ENCODE assay signal across 8 cellular contexts in genomic region chr18:22169011-22169888, GRCh38. TPM values are rescaled to one million over a fixed set of nuclear protein-coding genes. Genes with fewer than 3 reads are reported as not detected.
DNase-seq lines count a peak whose midpoint lies in the region; ATAC-seq, FAIRE-seq and TF ChIP-seq lines count a peak whose summit lies in the region.

Gene GATA6 (plus strand): TSS chr18:22169589. CDS start chr18:22171145, 1,556 bp downstream.

- CTCF ChIA-PET in WTC11 (lab: Charles Lee) = interaction anchor here (1.0 to 1.7 kb wide), 2 partner anchors 50 to 254 kb away, joined by 3 to 5 read pairs; no protein-coding TSS in a partner anchor
- CTCF ChIA-PET in endothelial cell of umbilical vein (lab: Charles Lee) = interaction anchor here (10.0 kb wide), 1 partner anchor 391 kb away, joined by 144 read pairs; no protein-coding TSS in a partner anchor

- peaks cover 32% of the 10 kb centered on the region for H3K9me3 ChIP-seq in BLaER1
- H3K9me3 ChIP-seq in endothelial cell of umbilical vein (replicated peaks; ENCODE audit: control insufficient read depth, insufficient read depth, low read length) = no peaks in the 10 kb centered on the region
- H3K9me3 ChIP-seq in upper lobe of right lung = no peaks in the 10 kb centered on the region

- no peaks in the 10 kb centered on the region for H3K9me1 ChIP-seq in endothelial cell of umbilical vein (replicated peaks; ENCODE audit: control insufficient read depth, extremely low read depth, insufficient read depth, low read length)

- H3K27me3 ChIP-seq in BLaER1 (peaks cover 45% of the 10 kb centered on the region), endothelial cell of umbilical vein (ENCODE audit: control insufficient read depth in 2 of 2, insufficient read depth in 2 of 2, low read length in 2 of 2) (peaks cover 28 to 42% of the 10 kb centered on the region in 2 experiments), upper lobe of right lung (peaks cover 40% of the 10 kb centered on the region)

- H3K27me3 Mint-ChIP-seq in WTC11 (ENCODE audit: low read depth) (peaks cover 93% of the 10 kb centered on the region), mesothelial cell of epicardium (ENCODE audit: low read depth) (peaks cover 58% of the 10 kb centered on the region)

- H3K4me1 ChIP-seq in BLaER1 = peaks cover 17% of the 10 kb centered on the region
- peaks cover 33% of the 10 kb centered on the region for H3K4me1 ChIP-seq in endothelial cell of umbilical vein (ENCODE audit: control insufficient read depth, extremely low read depth, insufficient read depth, low read length)
- H3K4me1 ChIP-seq in upper lobe of right lung = no peaks in the 10 kb centered on the region

- no peaks in the 10 kb centered on the region for H3K36me3 Mint-ChIP-seq in WTC11
- peaks cover 23% of the 10 kb centered on the region for H3K36me3 Mint-ChIP-seq in mesothelial cell of epicardium

- peak; percentile 91 for TF ChIP-seq POLR2A in endothelial cell of umbilical vein (IDR thresholded peaks at IDR 0.05; ENCODE audit: low read depth, low read length)

- H3K4me1 Mint-ChIP-seq in WTC11 (peaks cover 43% of the 10 kb centered on the region), mesothelial cell of epicardium (peaks cover 38% of the 10 kb centered on the region)

- no TSS peak for BruUV-seq in endothelial cell of umbilical vein (replicated peaks; lab: Mats Ljungman, UMichigan)

- TF ChIP-seq CTCF in WTC11 (IDR thresholded peaks at IDR 0.05) (no peak), endothelial cell of umbilical vein (IDR thresholded peaks at IDR 0.05; ENCODE audit: extremely low read depth in 1 of 2, insufficient read depth in 1 of 2, low read depth in 1 of 2, low read length in 2 of 2) (peak; percentile 14 to 63), mesothelial cell of epicardium (IDR thresholded peaks at IDR 0.05; ENCODE audit: unreplicated experiment) (no peak), upper lobe of right lung (IDR thresholded peaks at IDR 0.05) (peak; percentile 49)

- H3K27ac ChIP-seq in BLaER1 (peak within 1 kb of the TSS; percentile 84), endothelial cell of umbilical vein (ENCODE audit: insufficient read depth, low read depth, low read length) (peak within 1 kb of the TSS; percentile 87), upper lobe of right lung (peak within 1 kb of the TSS; percentile 98)

- H3K36me3 ChIP-seq in BLaER1 = peaks cover 22% of the 10 kb centered on the region
- peaks cover 0 to 9% of the 10 kb centered on the region in 2 experiments for H3K36me3 ChIP-seq in endothelial cell of umbilical vein (ENCODE audit: control insufficient read depth in 2 of 2, extremely low read depth in 1 of 2, insufficient read depth in 2 of 2, low read length in 2 of 2)
- H3K36me3 ChIP-seq in upper lobe of right lung = no peaks in the 10 kb centered on the region

- ATAC-seq in GM21367 (IDR thresholded peaks at IDR 0.05; ENCODE audit: unreplicated experiment) (peak; percentile 48), WTC11 (peak; percentile 48), upper lobe of right lung (peak; percentile 86)

- dilution Hi-C loops in endothelial cell of umbilical vein (cut with MboI; ENCODE audit: extremely low pct_ligation_motif_present, low sequenced_read_pairs) = no loop called here

- H3K9ac ChIP-seq in BLaER1 (peak within 1 kb of the TSS; percentile 89), endothelial cell of umbilical vein (replicated peaks; ENCODE audit: extremely low read depth, insufficient read depth, low read length) (peak within 1 kb of the TSS; percentile 93)

- FAIRE-seq in endothelial cell of umbilical vein (lab: Jason Lieb, UNC) = peak; percentile 93

- H3K4me3 ChIP-seq in BLaER1 = peak within 1 kb of the TSS; percentile 89
- H3K4me3 ChIP-seq in endothelial cell of umbilical vein (replicated peaks in 1 of 3; ENCODE audit: insufficient read depth in 1 of 3, low read depth in 1 of 3, low read length in 3 of 3) = peak within 1 kb of the TSS; percentile 83 to 86 (median 83)
- H3K4me3 ChIP-seq in upper lobe of right lung = peak within 1 kb of the TSS; percentile 86

- H3K9me3 Mint-ChIP-seq in WTC11 = no peaks in the 10 kb centered on the region
- H3K9me3 Mint-ChIP-seq in mesothelial cell of epicardium = no peaks in the 10 kb centered on the region

- peaks cover 43% of the 10 kb centered on the region for H4K20me1 ChIP-seq in BLaER1
- no peaks in the 10 kb centered on the region for H4K20me1 ChIP-seq in endothelial cell of umbilical vein (replicated peaks; ENCODE audit: control insufficient read depth, extremely low read depth, insufficient read depth, low read length)

- POLR2A ChIA-PET in WTC11 (lab: Charles Lee) (no interaction called here), endothelial cell of umbilical vein (lab: Charles Lee) (interaction anchor here (0.6 to 1.0 kb wide), 3 partner anchors 41 to 630 kb away, joined by 4 to 6 read pairs (median 5); no protein-coding TSS in a partner anchor)

- intact Hi-C loops in endothelial cell of umbilical vein (cut with micrococcal nuclease) = loop anchor here (1.0 to 2.0 kb wide), 7 partner anchors 114 to 535 kb away; no protein-coding TSS in a partner anchor
- intact Hi-C loops in upper lobe of right lung (cut with DNase I) = no loop called here

- H2AFZ ChIP-seq in endothelial cell of umbilical vein (ENCODE audit: low read depth, low read length) = peak within 1 kb of the TSS; percentile 68

- DNase-seq in NCI-H1694 treated with DMSO at 0.1 percent for 48 hours (lab: John Stamatoyannopoulos, UW) (peak; percentile 64), WTC11 (ENCODE audit: low spot score) (peak; percentile 74), endothelial cell of umbilical vein (ENCODE audit: low read depth, low spot score) (peak; percentile 95), mesothelial cell of epicardium (ENCODE audit: low spot score in 2 of 2, unreplicated experiment in 2 of 2) (peak; percentile 70 to 84), upper lobe of right lung (peak; percentile 96), GOT3 (lab: John Stamatoyannopoulos, UW) (no peak)

- H3K4me2 ChIP-seq in BLaER1 (peak within 1 kb of the TSS; percentile 92), endothelial cell of umbilical vein (ENCODE audit: insufficient read depth, low read length) (peak within 1 kb of the TSS; percentile 99)

- H3K4me3 Mint-ChIP-seq in WTC11 (peak within 1 kb of the TSS; percentile 76), mesothelial cell of epicardium (peak within 1 kb of the TSS; percentile 98)

- H3K27ac Mint-ChIP-seq in WTC11 (no peak within 1 kb of the TSS), mesothelial cell of epicardium (peak within 1 kb of the TSS; percentile 99)

- peaks cover 48% of the 10 kb centered on the region for H3K79me2 ChIP-seq in endothelial cell of umbilical vein (ENCODE audit: control insufficient read depth, insufficient read depth, low read length)

TF ChIP-seq in WTC11, 78 proteins besides CTCF, POLR2A, EP300 and RAD21:
- TF ChIP-seq, protein P1, sequence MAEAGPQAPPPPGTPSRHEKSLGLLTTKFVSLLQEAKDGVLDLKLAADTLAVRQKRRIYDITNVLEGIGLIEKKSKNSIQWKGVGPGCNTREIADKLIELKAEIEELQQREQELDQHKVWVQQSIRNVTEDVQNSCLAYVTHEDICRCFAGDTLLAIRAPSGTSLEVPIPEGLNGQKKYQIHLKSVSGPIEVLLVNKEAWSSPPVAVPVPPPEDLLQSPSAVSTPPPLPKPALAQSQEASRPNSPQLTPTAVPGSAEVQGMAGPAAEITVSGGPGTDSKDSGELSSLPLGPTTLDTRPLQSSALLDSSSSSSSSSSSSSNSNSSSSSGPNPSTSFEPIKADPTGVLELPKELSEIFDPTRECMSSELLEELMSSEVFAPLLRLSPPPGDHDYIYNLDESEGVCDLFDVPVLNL (CRISPR knock-in tag; IDR thresholded peaks at IDR 0.05; ENCODE audit: borderline replicate concordance, low read depth) = no peak
- 0 out of 2 replicates have a peak, but pooled peaks have one; percentile 33 for TF ChIP-seq ZNF423 (CRISPR knock-in tag; IDR thresholded peaks at IDR 0.05)
- TF ChIP-seq NFE2L1 (CRISPR knock-in tag; IDR thresholded peaks at IDR 0.05) = no peak
- TF ChIP-seq SMAD3 (CRISPR knock-in tag; IDR thresholded peaks at IDR 0.05; ENCODE audit: borderline replicate concordance) = no peak

TF ChIP-seq in endothelial cell of umbilical vein, 7 proteins besides CTCF, POLR2A, EP300 and RAD21:
- TF ChIP-seq GATA2 (IDR thresholded peaks at IDR 0.05; ENCODE audit: insufficient read depth, insufficient read length, low read depth, low read length) = no peak
- peak; percentile 88 for TF ChIP-seq POLR2AphosphoS5 (IDR thresholded peaks at IDR 0.05; ENCODE audit: insufficient read depth, low read depth, low read length)

RNA-seq across cellular contexts. Expression of gene GATA6, which starts in this region (rescaled TPM):
- 0.15 to 0.21 TPM (median 0.18 TPM) in 3 replicates for total RNA-seq in WTC11 (2021)
- total RNA-seq in endothelial cell of umbilical vein = 14.6 and 14.9 TPM in 2 replicates
- polyA plus RNA-seq in endothelial cell of umbilical vein = 3.9 and 4.1 TPM in 2 replicates
- 3.5 and 3.7 TPM in 2 replicates for polyA plus RNA-seq in endothelial cell of umbilical vein (2011; cell fraction: cytosol; rRNA removed)
- polyA plus RNA-seq in endothelial cell of umbilical vein (2011; cell fraction: nucleus; rRNA removed) = 7.1 and 10.1 TPM in 2 replicates
- 5.8 and 7.2 TPM in 2 replicates for polyA plus RNA-seq in endothelial cell of umbilical vein (2012)
- 2.7 and 3.8 TPM in 2 replicates for polyA minus RNA-seq in endothelial cell of umbilical vein
- polyA minus RNA-seq in endothelial cell of umbilical vein (2011; cell fraction: cytosol; rRNA and poly(A)+ RNA removed) = 5.7 TPM
- polyA minus RNA-seq in endothelial cell of umbilical vein (2011; cell fraction: nucleus; rRNA and poly(A)+ RNA removed) = 13.0 and 24.8 TPM in 2 replicates
- total RNA-seq in mesothelial cell of epicardium = 99.0 to 108 TPM (median 106 TPM) in 3 replicates
- 32.2 TPM for total RNA-seq in upper lobe of right lung

Comparison
In these comparisons a context has a peak if more than half of its experiments do, and no peak if none do; other contexts are left out.
1. RNA of gene GATA6 (total RNA-seq): 99.0 to 108 TPM in mesothelial cell of epicardium, 32.2 TPM in upper lobe of right lung (single experiment) and 14.6 to 14.9 TPM in endothelial cell of umbilical vein; 0.15 to 0.21 TPM in WTC11; every median in the first group is over 10 times any median in the second.
2. Peak in DNase-seq and ATAC-seq in WTC11; RNA of the gene not detected or under 1 TPM.
3. CTCF ChIP-seq: peak in endothelial cell of umbilical vein (2 of 2) and upper lobe of right lung (single experiment); none in WTC11 (single experiment) and mesothelial cell of epicardium (single experiment).
4. Peak in every context shown above with its lines, with median percentiles within 50 percentile points of each other: H3K27ac ChIP-seq, H3K4me3 ChIP-seq and ATAC-seq.